40 cellular contexts compared by ENCODE assay signal in the genomic region with DNA sequence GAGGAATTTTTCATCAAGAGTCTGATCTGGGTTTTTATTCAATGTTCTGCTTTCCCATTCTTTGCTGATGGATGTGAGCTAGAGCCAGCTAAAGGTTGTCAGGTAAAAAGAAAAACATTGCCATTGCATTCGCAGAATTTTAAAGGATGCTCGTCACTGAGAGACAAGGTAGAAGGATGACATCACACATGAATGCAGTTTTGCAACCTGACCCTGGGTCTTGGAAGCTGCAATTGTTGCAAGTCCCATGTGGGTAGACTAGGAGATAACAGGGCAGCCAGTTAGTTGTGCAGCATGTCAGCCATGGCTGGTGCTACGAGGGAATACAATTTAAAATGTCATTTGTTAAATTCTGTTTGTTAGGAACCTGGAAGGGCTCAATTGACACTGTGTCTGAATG.
"Had no signal": no experiment of that assay in that cellular context is flagged by ENCODE, and none has a peak within 500 bp of the region (broad histone marks: within the 10 kb centered on the region; RNA-seq: fewer than 3 reads in every experiment).

No MANE protein-coding gene starts in this region.

- H3K4me3 ChIP-seq: adrenal gland, ascending aorta, body of pancreas, breast epithelium, cardiac muscle cell had no signal

- H3K4me1 ChIP-seq: adrenal gland, ascending aorta, body of pancreas, breast epithelium had no signal

- H3K27ac Mint-ChIP-seq: activated naive CD4-positive, alpha-beta T cell treated with anti-CD3 and anti-CD28 coated beads for 36 hours; activated naive CD4-positive, alpha-beta T cell treated with anti-CD3 and anti-CD28 coated beads, Interleukin-2, amount 10 ng/mL, durations not matched to agents 7 days and 5 days; activated naive CD4-positive, alpha-beta T cell treated with anti-CD3 and anti-CD28 coated beads, Interleukin-2, amount 50 U/mL, for 24 hours; activated naive CD4-positive, alpha-beta T cell treated with anti-CD3 and anti-CD28 coated beads, Interleukin-2, amount 50 U/mL, for 72 hours; activated naive CD8-positive, alpha-beta T cell; activated naive CD8-positive, alpha-beta T cell treated with anti-CD3 and anti-CD28 coated beads for 36 hours; activated naive CD8-positive, alpha-beta T cell treated with anti-CD3 and anti-CD28 coated beads, Interleukin-2, amount 10 ng/mL, durations not matched to agents 7 days and 5 days; activated naive CD8-positive, alpha-beta T cell treated with anti-CD3 and anti-CD28 coated beads, Interleukin-2, amount 50 U/mL, for 24 hours; activated T-cell treated with anti-CD3 and anti-CD28 coated beads, Interleukin-2, amount 50 U/mL, for 24 hours; activated T-cell treated with anti-CD3 and anti-CD28 coated beads, Interleukin-2, amount 50 U/mL, for 72 hours; activated T-helper 1 cell treated with anti-CD3 and anti-CD28 coated beads, Interleukin-12 subunit alpha, Interleukin-12 subunit beta, Interleukin-2, Interleukin-4 antibody, amounts not matched to agents 30 ng/mL and 10 ng/mL and 1 ng/mL, durations not matched to agents 14 hours and 24 hours and 36 hours; activated T-helper 17 cell treated with anti-CD3 and anti-CD28 coated beads, Interleukin-2, amount 50 U/mL, for 72 hours; activated T-helper 2 cell treated with anti-CD3 and anti-CD28 coated beads, Interferon-gamma antibody, Interleukin-2, Interleukin-4, amounts not matched to agents 10 μg/mL and 5 μg/mL and 100 μg/mL, durations not matched to agents 14 hours and 24 hours and 36 hours; brain had no signal

- H3K27me3 Mint-ChIP-seq: activated naive CD4-positive, alpha-beta T cell treated with anti-CD3 and anti-CD28 coated beads, Interleukin-2, amount 10 ng/mL, durations not matched to agents 7 days and 5 days; activated naive CD8-positive, alpha-beta T cell treated with anti-CD3 and anti-CD28 coated beads for 36 hours; activated naive CD8-positive, alpha-beta T cell treated with anti-CD3 and anti-CD28 coated beads, Interleukin-2, amount 10 ng/mL, durations not matched to agents 7 days and 5 days; central memory CD8-positive, alpha-beta T cell had no signal

- H3K9me3 ChIP-seq: adrenal gland, ascending aorta, body of pancreas, breast epithelium had no signal

- H3K36me3 ChIP-seq: adrenal gland, ascending aorta, brain microvascular endothelial cell, breast epithelium, cardiac muscle cell had no signal

- FAIRE-seq: astrocyte, bronchial epithelial cell had no signal

- DNase-seq: activated effector memory CD4-positive, alpha-beta T cell treated with anti-CD3 and anti-CD28 coated beads, Interleukin-2, amount 50 U/mL, for 16 hours; activated effector memory CD4-positive, alpha-beta T cell treated with Interleukin-2 at 50 U/mL for 16 hours; activated gamma-delta T cell; activated gamma-delta T cell treated with Interleukin-2 at 50 U/mL for 16 hours; activated naive CD4-positive, alpha-beta T cell; activated naive CD4-positive, alpha-beta T cell treated with anti-CD3 and anti-CD28 coated beads for 36 hours; activated naive CD4-positive, alpha-beta T cell treated with anti-CD3 and anti-CD28 coated beads, Interleukin-2, amount 10 ng/mL, durations not matched to agents 7 days and 5 days; activated naive CD4-positive, alpha-beta T cell treated with anti-CD3 and anti-CD28 coated beads, Interleukin-2, amount 50 U/mL, for 16 hours; activated naive CD4-positive, alpha-beta T cell treated with Interleukin-2 at 50 U/mL for 16 hours; activated naive CD8-positive, alpha-beta T cell treated with anti-CD3 and anti-CD28 coated beads for 36 hours; activated naive CD8-positive, alpha-beta T cell treated with anti-CD3 and anti-CD28 coated beads, Interleukin-2, amount 10 ng/mL, durations not matched to agents 7 days and 5 days; activated naive CD8-positive, alpha-beta T cell treated with anti-CD3 and anti-CD28 coated beads, Interleukin-2, amount 50 U/mL, for 24 hours; activated T-cell treated with anti-CD3 and anti-CD28 coated beads, Interleukin-2, amount 50 U/mL, for 1 hour; activated T-cell treated with anti-CD3 and anti-CD28 coated beads, Interleukin-2, amount 50 U/mL, for 24 hours; activated T-cell treated with anti-CD3 and anti-CD28 coated beads, Interleukin-2, amount 50 U/mL, for 4 hours; activated T-cell treated with anti-CD3 and anti-CD28 coated beads, Interleukin-2, amount 50 U/mL, for 48 hours; activated T-cell treated with anti-CD3 and anti-CD28 coated beads, Interleukin-2, amount 50 U/mL, for 72 hours; adrenal gland; amniotic stem cell; amygdala; anterior cingulate cortex; aorta; body of pancreas; brain microvascular endothelial cell; caudate nucleus; central memory CD4-positive, alpha-beta T cell; cerebellar nuclear complex had no signal

- H3K4me1 Mint-ChIP-seq: activated naive CD4-positive, alpha-beta T cell treated with anti-CD3 and anti-CD28 coated beads, Interleukin-2, amount 10 ng/mL, durations not matched to agents 7 days and 5 days; activated naive CD4-positive, alpha-beta T cell treated with anti-CD3 and anti-CD28 coated beads, Interleukin-2, amount 50 U/mL, for 24 hours; activated naive CD8-positive, alpha-beta T cell treated with anti-CD3 and anti-CD28 coated beads for 36 hours; activated naive CD8-positive, alpha-beta T cell treated with anti-CD3 and anti-CD28 coated beads, Interleukin-2, amount 10 ng/mL, durations not matched to agents 7 days and 5 days; activated naive CD8-positive, alpha-beta T cell treated with anti-CD3 and anti-CD28 coated beads, Interleukin-2, amount 50 U/mL, for 24 hours; activated T-helper 17 cell treated with anti-CD3 and anti-CD28 coated beads, Interleukin-2, amount 50 U/mL, for 72 hours; brain; central memory CD8-positive, alpha-beta T cell had no signal

- H3K4me3 Mint-ChIP-seq: activated naive CD4-positive, alpha-beta T cell treated with anti-CD3 and anti-CD28 coated beads for 36 hours; activated naive CD4-positive, alpha-beta T cell treated with anti-CD3 and anti-CD28 coated beads, Interleukin-2, amount 10 ng/mL, durations not matched to agents 7 days and 5 days; activated naive CD4-positive, alpha-beta T cell treated with anti-CD3 and anti-CD28 coated beads, Interleukin-2, amount 50 U/mL, for 24 hours; activated naive CD8-positive, alpha-beta T cell; activated naive CD8-positive, alpha-beta T cell treated with anti-CD3 and anti-CD28 coated beads for 36 hours; activated naive CD8-positive, alpha-beta T cell treated with anti-CD3 and anti-CD28 coated beads, Interleukin-2, amount 10 ng/mL, durations not matched to agents 7 days and 5 days; activated naive CD8-positive, alpha-beta T cell treated with anti-CD3 and anti-CD28 coated beads, Interleukin-2, amount 50 U/mL, for 24 hours; activated T-cell treated with anti-CD3 and anti-CD28 coated beads, Interleukin-2, amount 50 U/mL, for 24 hours; activated T-cell treated with anti-CD3 and anti-CD28 coated beads, Interleukin-2, amount 50 U/mL, for 4 hours; activated T-cell treated with anti-CD3 and anti-CD28 coated beads, Interleukin-2, amount 50 U/mL, for 72 hours; activated T-helper 1 cell treated with anti-CD3 and anti-CD28 coated beads, Interleukin-12 subunit alpha, Interleukin-12 subunit beta, Interleukin-2, Interleukin-4 antibody, amounts not matched to agents 30 ng/mL and 10 ng/mL and 1 ng/mL, durations not matched to agents 14 hours and 24 hours and 36 hours; activated T-helper 17 cell treated with anti-CD3 and anti-CD28 coated beads, Interleukin-2, amount 50 U/mL, for 72 hours; brain; central memory CD8-positive, alpha-beta T cell had no signal

- ATAC-seq: activated naive CD4-positive, alpha-beta T cell treated with anti-CD3 and anti-CD28 coated beads, Interleukin-2, amount 50 U/mL, for 72 hours; activated naive CD8-positive, alpha-beta T cell treated with anti-CD3 and anti-CD28 coated beads, Interleukin-2, amount 50 U/mL, for 24 hours; activated T-cell treated with anti-CD3 and anti-CD28 coated beads, Interleukin-2, amount 50 U/mL, for 4 hours; activated T-cell treated with anti-CD3 and anti-CD28 coated beads, Interleukin-2, amount 50 U/mL, for 72 hours; activated T-helper 17 cell treated with anti-CD3 and anti-CD28 coated beads, Interleukin-2, amount 50 U/mL, for 72 hours; body of pancreas had no signal

- H3K27ac ChIP-seq: adrenal gland, ascending aorta, body of pancreas, brain microvascular endothelial cell, breast epithelium, cardiac muscle cell had no signal

- H3K9me3 Mint-ChIP-seq: activated naive CD4-positive, alpha-beta T cell treated with anti-CD3 and anti-CD28 coated beads for 36 hours; activated naive CD4-positive, alpha-beta T cell treated with anti-CD3 and anti-CD28 coated beads, Interleukin-2, amount 10 ng/mL, durations not matched to agents 7 days and 5 days; activated naive CD8-positive, alpha-beta T cell treated with anti-CD3 and anti-CD28 coated beads for 36 hours; activated naive CD8-positive, alpha-beta T cell treated with anti-CD3 and anti-CD28 coated beads, Interleukin-2, amount 10 ng/mL, durations not matched to agents 7 days and 5 days; activated naive CD8-positive, alpha-beta T cell treated with anti-CD3 and anti-CD28 coated beads, Interleukin-2, amount 50 U/mL, for 24 hours; activated T-cell treated with anti-CD3 and anti-CD28 coated beads, Interleukin-2, amount 50 U/mL, for 4 hours; activated T-helper 1 cell treated with anti-CD3 and anti-CD28 coated beads, Interleukin-12 subunit alpha, Interleukin-12 subunit beta, Interleukin-2, Interleukin-4 antibody, amounts not matched to agents 30 ng/mL and 10 ng/mL and 1 ng/mL, durations not matched to agents 14 hours and 24 hours and 36 hours; activated T-helper 2 cell treated with anti-CD3 and anti-CD28 coated beads, Interferon-gamma antibody, Interleukin-2, Interleukin-4, amounts not matched to agents 10 μg/mL and 5 μg/mL and 100 μg/mL, durations not matched to agents 14 hours and 24 hours and 36 hours; brain had no signal

- H3K36me3 Mint-ChIP-seq: activated naive CD4-positive, alpha-beta T cell treated with anti-CD3 and anti-CD28 coated beads, Interleukin-2, amount 10 ng/mL, durations not matched to agents 7 days and 5 days; activated naive CD4-positive, alpha-beta T cell treated with anti-CD3 and anti-CD28 coated beads, Interleukin-2, amount 50 U/mL, for 24 hours; activated naive CD4-positive, alpha-beta T cell treated with anti-CD3 and anti-CD28 coated beads, Interleukin-2, amount 50 U/mL, for 72 hours; activated naive CD8-positive, alpha-beta T cell; activated naive CD8-positive, alpha-beta T cell treated with anti-CD3 and anti-CD28 coated beads for 36 hours; activated naive CD8-positive, alpha-beta T cell treated with anti-CD3 and anti-CD28 coated beads, Interleukin-2, amount 10 ng/mL, durations not matched to agents 7 days and 5 days; brain had no signal

- H3K27me3 ChIP-seq: adrenal gland, ascending aorta, body of pancreas, brain microvascular endothelial cell, breast epithelium, cardiac muscle cell had no signal
